ENCODE assay signal across 1 cellular context in genomic region chr12:69196302-69197288, GRCh38.
TF ChIP-seq lines count a peak whose summit lies in the region.

No MANE protein-coding gene starts in this region.

TF ChIP-seq in K562, 482 proteins besides CTCF, POLR2A, EP300 and RAD21 (continued from another document):
- TF ChIP-seq, protein P1, sequence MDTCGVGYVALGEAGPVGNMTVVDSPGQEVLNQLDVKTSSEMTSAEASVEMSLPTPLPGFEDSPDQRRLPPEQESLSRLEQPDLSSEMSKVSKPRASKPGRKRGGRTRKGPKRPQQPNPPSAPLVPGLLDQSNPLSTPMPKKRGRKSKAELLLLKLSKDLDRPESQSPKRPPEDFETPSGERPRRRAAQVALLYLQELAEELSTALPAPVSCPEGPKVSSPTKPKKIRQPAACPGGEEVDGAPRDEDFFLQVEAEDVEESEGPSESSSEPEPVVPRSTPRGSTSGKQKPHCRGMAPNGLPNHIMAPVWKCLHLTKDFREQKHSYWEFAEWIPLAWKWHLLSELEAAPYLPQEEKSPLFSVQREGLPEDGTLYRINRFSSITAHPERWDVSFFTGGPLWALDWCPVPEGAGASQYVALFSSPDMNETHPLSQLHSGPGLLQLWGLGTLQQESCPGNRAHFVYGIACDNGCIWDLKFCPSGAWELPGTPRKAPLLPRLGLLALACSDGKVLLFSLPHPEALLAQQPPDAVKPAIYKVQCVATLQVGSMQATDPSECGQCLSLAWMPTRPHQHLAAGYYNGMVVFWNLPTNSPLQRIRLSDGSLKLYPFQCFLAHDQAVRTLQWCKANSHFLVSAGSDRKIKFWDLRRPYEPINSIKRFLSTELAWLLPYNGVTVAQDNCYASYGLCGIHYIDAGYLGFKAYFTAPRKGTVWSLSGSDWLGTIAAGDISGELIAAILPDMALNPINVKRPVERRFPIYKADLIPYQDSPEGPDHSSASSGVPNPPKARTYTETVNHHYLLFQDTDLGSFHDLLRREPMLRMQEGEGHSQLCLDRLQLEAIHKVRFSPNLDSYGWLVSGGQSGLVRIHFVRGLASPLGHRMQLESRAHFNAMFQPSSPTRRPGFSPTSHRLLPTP (IDR thresholded peaks at IDR 0.05; ENCODE audit: borderline replicate concordance, extremely low read depth, insufficient read length): no peak
- TF ChIP-seq ATF3 (IDR thresholded peaks at IDR 0.05) (peak; percentile 26), ATF3 (CRISPR knock-in tag; conservative IDR thresholded peaks at IDR 0.05) (no peak), DEAF1 (CRISPR knock-in tag; IDR thresholded peaks at IDR 0.05) (no peak), NFE2L1 (tag; IDR thresholded peaks at IDR 0.05; ENCODE audit: borderline replicate concordance, low read depth) (no peak), CC2D1A (IDR thresholded peaks at IDR 0.05) (no peak), BRCA1 (IDR thresholded peaks at IDR 0.05) (no peak), BRCA1 (CRISPR knock-in tag; IDR thresholded peaks at IDR 0.05) (no peak)
- TF ChIP-seq, protein P2, sequence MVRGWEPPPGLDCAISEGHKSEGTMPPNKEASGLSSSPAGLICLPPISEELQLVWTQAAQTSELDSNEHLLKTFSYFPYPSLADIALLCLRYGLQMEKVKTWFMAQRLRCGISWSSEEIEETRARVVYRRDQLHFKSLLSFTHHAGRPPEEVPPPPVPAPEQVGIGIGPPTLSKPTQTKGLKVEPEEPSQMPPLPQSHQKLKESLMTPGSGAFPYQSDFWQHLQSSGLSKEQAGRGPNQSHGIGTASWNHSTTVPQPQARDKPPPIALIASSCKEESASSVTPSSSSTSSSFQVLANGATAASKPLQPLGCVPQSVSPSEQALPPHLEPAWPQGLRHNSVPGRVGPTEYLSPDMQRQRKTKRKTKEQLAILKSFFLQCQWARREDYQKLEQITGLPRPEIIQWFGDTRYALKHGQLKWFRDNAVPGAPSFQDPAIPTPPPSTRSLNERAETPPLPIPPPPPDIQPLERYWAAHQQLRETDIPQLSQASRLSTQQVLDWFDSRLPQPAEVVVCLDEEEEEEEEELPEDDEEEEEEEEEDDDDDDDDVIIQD (CRISPR knock-in tag; IDR thresholded peaks at IDR 0.05): no peak
